ENCODE assay signal across 13 cellular contexts in the genomic region with DNA sequence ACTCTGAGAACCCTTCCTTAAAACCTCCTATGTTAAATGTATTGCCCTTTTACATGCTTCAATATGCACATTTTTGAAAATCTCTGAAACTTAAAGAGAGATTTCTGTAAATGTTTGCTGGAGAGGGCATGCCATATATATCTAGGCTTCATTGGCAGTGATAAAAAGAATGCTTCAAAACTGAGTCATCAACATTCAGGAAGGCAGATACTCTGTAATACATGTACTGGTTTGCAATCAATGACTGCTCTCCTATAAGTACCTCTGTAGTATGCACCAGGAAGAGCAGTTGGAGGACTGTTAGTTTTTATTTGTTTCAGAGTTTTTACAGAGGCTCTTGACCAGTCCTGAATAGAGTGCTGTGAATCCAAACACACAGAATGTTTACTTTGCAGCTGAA.
DNase-seq lines count a peak whose midpoint lies in the region; FAIRE-seq and TF ChIP-seq lines count a peak whose summit lies in the region.
"Had no signal": no experiment of that assay in that cellular context is flagged by ENCODE, and none has a peak within 500 bp of the region (broad histone marks: within the 10 kb centered on the region; RNA-seq: fewer than 3 reads in every experiment).

No MANE protein-coding gene starts in this region.

- H3K79me2 ChIP-seq in astrocyte (ENCODE audit: insufficient read depth, low read length) (no peaks in the 10 kb centered on the region), hepatocyte (no peaks in the 10 kb centered on the region)

- CTCF ChIA-PET in activated CD4-positive, alpha-beta memory T cell treated with anti-CD3 and anti-CD28 coated beads, Interleukin-2, amount 10 ng/mL, durations not matched to agents 7 days and 5 days (lab: Charles Lee) = no interaction called here
- CTCF ChIA-PET in activated naive CD4-positive, alpha-beta T cell treated with anti-CD3 and anti-CD28 coated beads for 36 hours (lab: Charles Lee) = no interaction called here

- intact Hi-C loops in activated naive CD4-positive, alpha-beta T cell treated with anti-CD3 and anti-CD28 coated beads for 36 hours (cut with micrococcal nuclease) = no loop called here

- H3K4me3 ChIP-seq in astrocyte (ENCODE audit: insufficient read depth, low read depth, low read length) = no peak overlapping the region
- H3K4me3 ChIP-seq in hepatocyte = no peak overlapping the region

- H3K9me3 ChIP-seq in astrocyte (ENCODE audit: insufficient read depth, low read depth, low read length) (no peaks in the 10 kb centered on the region), hepatocyte (ENCODE audit: low read depth) (no peaks in the 10 kb centered on the region)

- H3K4me1 ChIP-seq in astrocyte (ENCODE audit: insufficient read depth, low read length) (no peaks in the 10 kb centered on the region), hepatocyte (ENCODE audit: insufficient read depth) (peaks cover 6% of the 10 kb centered on the region)

- H3K9me2 ChIP-seq in hepatocyte (replicated peaks; ENCODE audit: insufficient read depth) = no peaks in the 10 kb centered on the region

- H3K4me1 Mint-ChIP-seq in astrocyte (ENCODE audit: low read depth, unreplicated experiment) (peaks cover 9% of the 10 kb centered on the region), immature natural killer cell (no peaks in the 10 kb centered on the region)
- no peaks in the 10 kb centered on the region for H3K4me1 Mint-ChIP-seq in activated CD4-positive, alpha-beta memory T cell treated with anti-CD3 and anti-CD28 coated beads, Interleukin-2, amount 10 ng/mL, durations not matched to agents 7 days and 5 days
- no peaks in the 10 kb centered on the region for H3K4me1 Mint-ChIP-seq in activated naive CD4-positive, alpha-beta T cell treated with anti-CD3 and anti-CD28 coated beads for 36 hours (ENCODE audit: low read depth)
- H3K4me1 Mint-ChIP-seq: activated naive CD8-positive, alpha-beta T cell treated with anti-CD3 and anti-CD28 coated beads, Interleukin-2, amount 10 ng/mL, durations not matched to agents 7 days and 5 days; stimulated activated naive CD8-positive, alpha-beta T cell treated with anti-CD3 and anti-CD28 coated beads, Interleukin-15, amount 100 ng/mL, for 72 hours had no signal

- peak overlapping the region; percentile 70 for H3K27ac Mint-ChIP-seq in astrocyte (ENCODE audit: unreplicated experiment)
- H3K27ac Mint-ChIP-seq in activated CD4-positive, alpha-beta memory T cell treated with anti-CD3 and anti-CD28 coated beads, Interleukin-2, amount 10 ng/mL, durations not matched to agents 7 days and 5 days = no peak overlapping the region
- no peak overlapping the region for H3K27ac Mint-ChIP-seq in immature natural killer cell
- no peak overlapping the region for H3K27ac Mint-ChIP-seq in activated naive CD4-positive, alpha-beta T cell treated with anti-CD3 and anti-CD28 coated beads for 36 hours
- H3K27ac Mint-ChIP-seq: activated naive CD8-positive, alpha-beta T cell treated with anti-CD3 and anti-CD28 coated beads, Interleukin-2, amount 10 ng/mL, durations not matched to agents 7 days and 5 days; stimulated activated naive CD8-positive, alpha-beta T cell treated with anti-CD3 and anti-CD28 coated beads, Interleukin-15, amount 100 ng/mL, for 72 hours had no signal

- H3K4me3 Mint-ChIP-seq in astrocyte (ENCODE audit: unreplicated experiment) (no peak overlapping the region), immature natural killer cell (no peak overlapping the region)
- H3K4me3 Mint-ChIP-seq in activated CD4-positive, alpha-beta memory T cell treated with anti-CD3 and anti-CD28 coated beads, Interleukin-2, amount 10 ng/mL, durations not matched to agents 7 days and 5 days = no peak overlapping the region
- no peak overlapping the region for H3K4me3 Mint-ChIP-seq in activated naive CD4-positive, alpha-beta T cell treated with anti-CD3 and anti-CD28 coated beads for 36 hours
- H3K4me3 Mint-ChIP-seq: activated naive CD8-positive, alpha-beta T cell treated with anti-CD3 and anti-CD28 coated beads, Interleukin-2, amount 10 ng/mL, durations not matched to agents 7 days and 5 days; stimulated activated naive CD8-positive, alpha-beta T cell treated with anti-CD3 and anti-CD28 coated beads, Interleukin-15, amount 100 ng/mL, for 72 hours had no signal

- H3K36me3 ChIP-seq in astrocyte (ENCODE audit: insufficient read depth, low read length) = no peaks in the 10 kb centered on the region
- H3K36me3 ChIP-seq in hepatocyte (replicated peaks; ENCODE audit: insufficient read depth, low read depth) = no peaks in the 10 kb centered on the region

- H3K36me3 Mint-ChIP-seq in astrocyte (ENCODE audit: low read depth, unreplicated experiment) (no peaks in the 10 kb centered on the region), immature natural killer cell (no peaks in the 10 kb centered on the region)
- H3K36me3 Mint-ChIP-seq in activated CD4-positive, alpha-beta memory T cell treated with anti-CD3 and anti-CD28 coated beads, Interleukin-2, amount 10 ng/mL, durations not matched to agents 7 days and 5 days (ENCODE audit: low read depth) = no peaks in the 10 kb centered on the region
- no peaks in the 10 kb centered on the region for H3K36me3 Mint-ChIP-seq in activated naive CD4-positive, alpha-beta T cell treated with anti-CD3 and anti-CD28 coated beads for 36 hours (ENCODE audit: low read depth)
- H3K36me3 Mint-ChIP-seq: activated naive CD8-positive, alpha-beta T cell treated with anti-CD3 and anti-CD28 coated beads, Interleukin-2, amount 10 ng/mL, durations not matched to agents 7 days and 5 days had no signal

- H3K27me3 Mint-ChIP-seq in astrocyte (ENCODE audit: low read depth, unreplicated experiment) (no peaks in the 10 kb centered on the region), immature natural killer cell (ENCODE audit: low read depth in 3 of 3) (peaks cover 0 to 2% (median 0%) of the 10 kb centered on the region in 3 donors)
- H3K27me3 Mint-ChIP-seq in activated CD4-positive, alpha-beta memory T cell treated with anti-CD3 and anti-CD28 coated beads, Interleukin-2, amount 10 ng/mL, durations not matched to agents 7 days and 5 days = no peaks in the 10 kb centered on the region
- H3K27me3 Mint-ChIP-seq in activated naive CD4-positive, alpha-beta T cell treated with anti-CD3 and anti-CD28 coated beads for 36 hours (ENCODE audit: low read depth) = no peaks in the 10 kb centered on the region
- H3K27me3 Mint-ChIP-seq: activated naive CD8-positive, alpha-beta T cell treated with anti-CD3 and anti-CD28 coated beads, Interleukin-2, amount 10 ng/mL, durations not matched to agents 7 days and 5 days; stimulated activated naive CD8-positive, alpha-beta T cell treated with anti-CD3 and anti-CD28 coated beads, Interleukin-15, amount 100 ng/mL, for 72 hours had no signal

- peak; percentile 4 for DNase-seq in AG08395 (ENCODE audit: low spot score)
- DNase-seq in HPDE6-E6E7 (ENCODE audit: extremely low spot score) = peak; percentile 27
- DNase-seq in astrocyte (ENCODE audit: low read depth) = peak; percentile 68
- DNase-seq in hepatocyte (ENCODE audit: low spot score) = peak; percentile 18
- no peak for DNase-seq in activated CD4-positive, alpha-beta memory T cell treated with anti-CD3 and anti-CD28 coated beads, Interleukin-2, amount 10 ng/mL, durations not matched to agents 7 days and 5 days
- DNase-seq in activated effector memory CD4-positive, alpha-beta T cell treated with Interleukin-2 at 50 U/mL for 16 hours = no peak
- no peak for DNase-seq in immature natural killer cell
- DNase-seq in activated naive CD4-positive, alpha-beta T cell treated with anti-CD3 and anti-CD28 coated beads for 36 hours = no peak
- DNase-seq: activated CD8-positive, alpha-beta memory T cell treated with anti-CD3 and anti-CD28 coated beads, Interleukin-2, amount 50 U/mL, for 4 hours; activated naive CD8-positive, alpha-beta T cell treated with anti-CD3 and anti-CD28 coated beads, Interleukin-2, amount 10 ng/mL, durations not matched to agents 7 days and 5 days; C1 segment of cervical spinal cord; NCI-H526; stimulated activated naive CD8-positive, alpha-beta T cell treated with anti-CD3 and anti-CD28 coated beads, Interleukin-15, amount 100 ng/mL, for 72 hours had no signal

- no peak overlapping the region for H3K27ac ChIP-seq in astrocyte (ENCODE audit: low read depth, low read length)
- no peak overlapping the region for H3K27ac ChIP-seq in hepatocyte

- POLR2A ChIA-PET in activated CD4-positive, alpha-beta memory T cell treated with anti-CD3 and anti-CD28 coated beads, Interleukin-2, amount 10 ng/mL, durations not matched to agents 7 days and 5 days (lab: Charles Lee) = no interaction called here

- no peak overlapping the region for H3K9ac ChIP-seq in astrocyte (ENCODE audit: low read length)

- no peak overlapping the region for H2AFZ ChIP-seq in astrocyte (ENCODE audit: low read depth, low read length)
- H2AFZ ChIP-seq in hepatocyte = no peak overlapping the region

- H3K27me3 ChIP-seq in astrocyte (ENCODE audit: insufficient read depth, low read length) = no peaks in the 10 kb centered on the region
- no peaks in the 10 kb centered on the region for H3K27me3 ChIP-seq in hepatocyte

- FAIRE-seq in astrocyte (lab: Jason Lieb, UNC) = peak; percentile 65

- TF ChIP-seq CTCF in astrocyte (IDR thresholded peaks at IDR 0.05; ENCODE audit: insufficient read depth, low read depth, low read length) (no peak), hepatocyte (IDR thresholded peaks at IDR 0.05; ENCODE audit: poor library complexity) (no peak)

- H4K20me1 ChIP-seq in astrocyte (ENCODE audit: insufficient read depth, low read length) = no peaks in the 10 kb centered on the region
- H4K20me1 ChIP-seq in hepatocyte (ENCODE audit: insufficient read depth, poor library complexity, severe bottlenecking) = no peaks in the 10 kb centered on the region

- H3K9me3 Mint-ChIP-seq in astrocyte (ENCODE audit: unreplicated experiment) = no peaks in the 10 kb centered on the region
- peaks cover 2% of the 10 kb centered on the region for H3K9me3 Mint-ChIP-seq in activated CD4-positive, alpha-beta memory T cell treated with anti-CD3 and anti-CD28 coated beads, Interleukin-2, amount 10 ng/mL, durations not matched to agents 7 days and 5 days
- H3K9me3 Mint-ChIP-seq in immature natural killer cell = peaks cover 7 to 38% (median 20%) of the 10 kb centered on the region in 6 donors
- peaks cover 2% of the 10 kb centered on the region for H3K9me3 Mint-ChIP-seq in activated naive CD4-positive, alpha-beta T cell treated with anti-CD3 and anti-CD28 coated beads for 36 hours

- H3K4me2 ChIP-seq in astrocyte (ENCODE audit: low read length) (no peak overlapping the region), hepatocyte (no peak overlapping the region)

Comparison
In these comparisons a context has a peak if more than half of its experiments do, and no peak if none do; other contexts are left out.
1. DNase-seq: peak in AG08395 (single experiment), HPDE6-E6E7 (single experiment), astrocyte (single experiment) and hepatocyte (single experiment); none in activated CD4-positive, alpha-beta memory T cell treated with anti-CD3 and anti-CD28 coated beads, Interleukin-2, amount 10 ng/mL, durations not matched to agents 7 days and 5 days (single experiment), activated effector memory CD4-positive, alpha-beta T cell treated with Interleukin-2 at 50 U/mL for 16 hours (single experiment), immature natural killer cell (0 of 3) and activated naive CD4-positive, alpha-beta T cell treated with anti-CD3 and anti-CD28 coated beads for 36 hours (single experiment).